Comparison of ENCODE assay signal across 22 cellular contexts in genomic region chr3:4140921-4141320, GRCh38.
DNase-seq lines count a peak whose midpoint lies in the region; ATAC-seq and TF ChIP-seq lines count a peak whose summit lies in the region.
"Had no signal": no experiment of that assay in that cellular context is flagged by ENCODE, and none has a peak within 500 bp of the region (broad histone marks: within the 10 kb centered on the region; RNA-seq: fewer than 3 reads in every experiment).

No MANE protein-coding gene starts in this region.

- no peak for ATAC-seq in GM21360 (IDR thresholded peaks at IDR 0.05; ENCODE audit: unreplicated experiment)
- ATAC-seq: GM12878 had no signal

- H3K4me3 ChIP-seq in retinal pigment epithelial cell (ENCODE audit: low read length): no peak overlapping the region
- H3K4me3 ChIP-seq: BLaER1, GM12878 had no signal

- DNase-seq in SK-MEL-5 (ENCODE audit: low read depth, low spot score): peak; percentile 85
- DNase-seq in epidermal melanocyte (ENCODE audit: insufficient read length, low spot score): peak; percentile 18
- peak; percentile 8 for DNase-seq in retinal pigment epithelial cell (ENCODE audit: low read depth)
- DNase-seq in stimulated activated CD4-positive, alpha-beta T cell treated with anti-CD3 and anti-CD28 coated beads, Interleukin-4, amount 100 ng/mL, for 24 hours: no peak
- DNase-seq: 8988T; ACHN; BE2C; C1 segment of cervical spinal cord; CD4-positive, alpha-beta memory T cell; CD4-positive, CD25-positive, alpha-beta regulatory T cell; CD8-positive, alpha-beta memory T cell; COR-L47; DMS 273 treated with DMSO at 0.1 percent for 48 hours; DMS153; DMS53; DMS79; DND-41; EL; GDM1 had no signal

- TF ChIP-seq CTCF in retinal pigment epithelial cell (conservative IDR thresholded peaks at IDR 0.05; ENCODE audit: low read depth, low read length): no peak

- in situ Hi-C loops in SK-MEL-5 (cut with HindIII; ENCODE audit: low pct_unique_long_range_greater_than_20kb, low sequenced_read_pairs): no loop called here
